16 cellular contexts compared by ENCODE assay signal in the genomic region with DNA sequence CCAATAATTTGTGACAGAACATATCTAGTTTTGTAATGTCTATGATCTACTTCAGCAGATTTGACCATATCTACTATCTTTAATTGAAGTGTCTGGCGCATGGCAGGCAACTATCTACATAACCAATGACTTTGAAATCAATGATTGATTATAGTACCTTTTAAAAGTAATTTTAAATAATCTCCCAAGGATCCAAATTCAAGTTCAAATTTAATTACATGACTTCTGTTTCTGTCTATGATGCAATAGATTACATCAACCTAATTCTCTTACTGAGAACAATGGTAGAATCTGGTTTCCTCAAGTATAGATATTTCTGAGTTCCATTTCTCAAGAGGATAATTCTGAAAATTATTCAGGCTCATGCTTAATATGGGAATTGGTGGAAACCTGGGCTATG.
DNase-seq lines count a peak whose midpoint lies in the region; ATAC-seq, FAIRE-seq and TF ChIP-seq lines count a peak whose summit lies in the region.
"Had no signal": no experiment of that assay in that cellular context is flagged by ENCODE, and none has a peak within 500 bp of the region (broad histone marks: within the 10 kb centered on the region; RNA-seq: fewer than 3 reads in every experiment).

No MANE protein-coding gene starts in this region.

- no peak overlapping the region for H3K4me2 ChIP-seq in HepG2 (ENCODE audit: low read depth, low read length)
- H3K4me2 ChIP-seq: GM23338 had no signal

- no peaks in the 10 kb centered on the region for H3K36me3 ChIP-seq in HepG2 (replicated peaks in 1 of 2; ENCODE audit: control insufficient read depth in 1 of 2, insufficient read depth in 2 of 2, low read length in 2 of 2)
- no peaks in the 10 kb centered on the region for H3K36me3 ChIP-seq in right lobe of liver
- H3K36me3 ChIP-seq in RWPE2 (ENCODE audit: low read depth) = no peaks in the 10 kb centered on the region

- H3K9me3 ChIP-seq in HepG2 (ENCODE audit: low read length) = peaks cover 27% of the 10 kb centered on the region
- no peaks in the 10 kb centered on the region for H3K9me3 ChIP-seq in right lobe of liver
- H3K9me3 ChIP-seq in RWPE2 (ENCODE audit: severe bottlenecking) = no peaks in the 10 kb centered on the region

- H3K27me3 ChIP-seq in HepG2 (ENCODE audit: control insufficient read depth in 1 of 2, insufficient read depth in 2 of 2, low read length in 2 of 2) (no peaks in the 10 kb centered on the region), right lobe of liver (no peaks in the 10 kb centered on the region), RWPE2 (ENCODE audit: insufficient read depth, poor library complexity, severe bottlenecking) (no peaks in the 10 kb centered on the region)

- H3K79me2 ChIP-seq in HepG2 (ENCODE audit: insufficient read depth, low read length) = no peaks in the 10 kb centered on the region

- POLR2A ChIA-PET in HepG2 (lab: Yijun Ruan, JAX) = no interaction called here

- H3K4me1 ChIP-seq in HepG2 (ENCODE audit: insufficient read depth, low read length) (no peaks in the 10 kb centered on the region), right lobe of liver (no peaks in the 10 kb centered on the region), RWPE2 (ENCODE audit: insufficient read depth, poor library complexity, severe bottlenecking) (peaks cover 28% of the 10 kb centered on the region)

- no peak overlapping the region for H2AFZ ChIP-seq in HepG2 (ENCODE audit: low read length)
- H2AFZ ChIP-seq: GM23338 had no signal

- TF ChIP-seq EP300 in HepG2 (IDR thresholded peaks at IDR 0.05; ENCODE audit: low read depth in 2 of 2, low read length in 2 of 2) (no peak), HepG2 (CRISPR knock-in tag; IDR thresholded peaks at IDR 0.05; ENCODE audit: borderline replicate concordance) (no peak)

- DNase-seq in HepG2 (ENCODE audit: low spot score) = no peak
- DNase-seq in right lobe of liver = no peak
- DNase-seq in RWPE2 (ENCODE audit: low spot score) = no peak
- no peak for DNase-seq in epithelial cell of prostate (ENCODE audit: low read depth, low spot score)
- DNase-seq in renal cortical epithelial cell (ENCODE audit: low read depth) = peak; percentile 9
- DNase-seq in activated CD4-positive, CD25-positive, alpha-beta regulatory T cell treated with anti-CD3 and anti-CD28 coated beads, Interleukin-2, amount 50 U/mL, for 72 hours = no peak
- DNase-seq: C1 segment of cervical spinal cord; CD4-positive, alpha-beta T cell; DMS153; DMS79 treated with DMSO at 0.1 percent for 48 hours; H7 had no signal

- intact Hi-C loops in HepG2 (cut with micrococcal nuclease; ENCODE audit: unreplicated experiment) (no loop called here), right lobe of liver (cut with DNase I) (no loop called here)

- CTCF ChIA-PET in HepG2 (lab: Yijun Ruan, JAX; ENCODE audit: low intra/inter-chr PET ratio, low total read pairs) = no interaction called here

- no peak for TF ChIP-seq CTCF in HepG2 (CRISPR knock-in tag; IDR thresholded peaks at IDR 0.05)
- TF ChIP-seq CTCF in right lobe of liver (IDR thresholded peaks at IDR 0.05) = no peak
- no peak for TF ChIP-seq CTCF in RWPE2 (IDR thresholded peaks at IDR 0.05; ENCODE audit: poor library complexity, severe bottlenecking)

- 3% methylated on average over 1 of the region's 1 CpG for WGBS in HepG2 (ENCODE audit: low lambda C conversion rate)
- WGBS in right lobe of liver (ENCODE audit: insufficient coverage, low coverage, low lambda C conversion rate, missing lambda C conversion rate) = 100% methylated on average over 1 of the region's 1 CpG

- H3K9ac ChIP-seq in HepG2 (ENCODE audit: insufficient read depth, low read depth, low read length) = no peak overlapping the region

- TF ChIP-seq RAD21 in HepG2 (CRISPR knock-in tag; IDR thresholded peaks at IDR 0.05) = no peak

- no peaks in the 10 kb centered on the region for H4K20me1 ChIP-seq in HepG2 (ENCODE audit: insufficient read depth, low read length)

- no peak overlapping the region for H3K4me3 ChIP-seq in HepG2 (replicated peaks in 1 of 3; ENCODE audit: insufficient read depth in 1 of 3, low read depth in 2 of 3, low read length in 3 of 3)
- H3K4me3 ChIP-seq in right lobe of liver = no peak overlapping the region
- H3K4me3 ChIP-seq in RWPE2 (ENCODE audit: severe bottlenecking) = no peak overlapping the region
- H3K4me3 ChIP-seq: GM23338 had no signal

- BruUV-seq in HepG2 (replicated peaks; lab: Mats Ljungman, UMichigan) = no TSS peak

- TF ChIP-seq POLR2A in HepG2 (IDR thresholded peaks at IDR 0.05; ENCODE audit: insufficient read depth in 1 of 2, low read depth in 2 of 2, low read length in 2 of 2) (no peak), right lobe of liver (IDR thresholded peaks at IDR 0.05) (no peak)

- in situ Hi-C loops in HepG2 (cut with HindIII; ENCODE audit: extremely low pct_ligation_motif_present, low pct_unique_long_range_greater_than_20kb) = no loop called here

- no peak for FAIRE-seq in HepG2 (lab: Jason Lieb, UNC)
- FAIRE-seq: D721Med, GM12892 had no signal

- H3K27ac ChIP-seq in HepG2 (ENCODE audit: extremely low read length, insufficient read depth, low read length) = no peak overlapping the region
- no peak overlapping the region for H3K27ac ChIP-seq in right lobe of liver
- H3K27ac ChIP-seq in RWPE2 (ENCODE audit: poor library complexity, severe bottlenecking) = peak overlapping the region; percentile 73
- H3K27ac ChIP-seq in epithelial cell of prostate = peak overlapping the region; percentile 93

- no peak for ATAC-seq in HepG2
- no peak for ATAC-seq in right lobe of liver
- ATAC-seq in RWPE2 (ENCODE audit: low read depth) = no peak
- ATAC-seq in HG02885 (IDR thresholded peaks at IDR 0.05; ENCODE audit: poor library complexity, unreplicated experiment) = no peak
- no peak for ATAC-seq in GM19035 (IDR thresholded peaks at IDR 0.05; ENCODE audit: unreplicated experiment)
- ATAC-seq: GM23338 had no signal

TF ChIP-seq in HepG2, 621 proteins besides CTCF, POLR2A, EP300 and RAD21:
- TF ChIP-seq CEBPB (IDR thresholded peaks at IDR 0.05; ENCODE audit: borderline replicate concordance, low read depth, low read length) (peak; percentile 22; the same call in 1 of the 2 replicates), RAD51 (IDR thresholded peaks at IDR 0.05; ENCODE audit: borderline replicate concordance) (no peak), GPN1 (CRISPR knock-in tag; IDR thresholded peaks at IDR 0.05; ENCODE audit: borderline replicate concordance) (no peak)

Comparison
In these comparisons a context has a peak if more than half of its experiments do, and no peak if none do; other contexts are left out.
1. H3K27ac ChIP-seq: peak in RWPE2 (single experiment) and epithelial cell of prostate (single experiment); none in HepG2 (single experiment) and right lobe of liver (0 of 3).